Comparison of ENCODE assay signal across 1 cellular context in the genomic region with DNA sequence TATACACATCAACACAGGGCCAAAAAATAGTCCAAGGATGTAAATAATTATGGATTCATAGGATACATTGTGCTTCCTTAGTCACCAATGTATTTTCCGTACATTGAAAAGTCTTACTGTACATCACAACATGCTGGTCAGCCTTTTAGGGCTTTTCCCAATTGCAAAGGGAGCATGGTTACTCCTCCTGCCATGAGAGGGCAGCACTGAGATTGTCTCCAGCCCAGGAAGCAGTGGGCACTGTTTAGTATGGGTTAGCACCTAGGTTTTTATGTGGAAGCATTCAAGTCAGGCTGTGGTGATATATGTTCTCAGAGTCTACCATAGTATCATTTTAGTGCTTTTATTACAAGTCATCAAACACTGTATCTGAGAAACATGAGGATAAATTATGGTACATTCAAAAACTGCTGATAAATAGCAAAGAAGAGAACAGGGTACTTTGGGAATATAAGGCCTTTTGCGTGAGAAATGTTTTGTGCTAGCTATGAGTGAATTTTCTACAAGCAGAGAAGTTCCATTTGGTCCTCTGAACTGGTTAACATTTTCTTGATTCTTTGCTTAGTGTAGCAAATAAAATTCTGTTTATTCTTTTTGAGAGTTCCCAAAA.
TF ChIP-seq lines count a peak whose summit lies in the region.

No MANE protein-coding gene starts in this region.

TF ChIP-seq in GM23338, 12 proteins besides CTCF, POLR2A, EP300 and RAD21 (continued from another document):
- TF ChIP-seq, protein P1, sequence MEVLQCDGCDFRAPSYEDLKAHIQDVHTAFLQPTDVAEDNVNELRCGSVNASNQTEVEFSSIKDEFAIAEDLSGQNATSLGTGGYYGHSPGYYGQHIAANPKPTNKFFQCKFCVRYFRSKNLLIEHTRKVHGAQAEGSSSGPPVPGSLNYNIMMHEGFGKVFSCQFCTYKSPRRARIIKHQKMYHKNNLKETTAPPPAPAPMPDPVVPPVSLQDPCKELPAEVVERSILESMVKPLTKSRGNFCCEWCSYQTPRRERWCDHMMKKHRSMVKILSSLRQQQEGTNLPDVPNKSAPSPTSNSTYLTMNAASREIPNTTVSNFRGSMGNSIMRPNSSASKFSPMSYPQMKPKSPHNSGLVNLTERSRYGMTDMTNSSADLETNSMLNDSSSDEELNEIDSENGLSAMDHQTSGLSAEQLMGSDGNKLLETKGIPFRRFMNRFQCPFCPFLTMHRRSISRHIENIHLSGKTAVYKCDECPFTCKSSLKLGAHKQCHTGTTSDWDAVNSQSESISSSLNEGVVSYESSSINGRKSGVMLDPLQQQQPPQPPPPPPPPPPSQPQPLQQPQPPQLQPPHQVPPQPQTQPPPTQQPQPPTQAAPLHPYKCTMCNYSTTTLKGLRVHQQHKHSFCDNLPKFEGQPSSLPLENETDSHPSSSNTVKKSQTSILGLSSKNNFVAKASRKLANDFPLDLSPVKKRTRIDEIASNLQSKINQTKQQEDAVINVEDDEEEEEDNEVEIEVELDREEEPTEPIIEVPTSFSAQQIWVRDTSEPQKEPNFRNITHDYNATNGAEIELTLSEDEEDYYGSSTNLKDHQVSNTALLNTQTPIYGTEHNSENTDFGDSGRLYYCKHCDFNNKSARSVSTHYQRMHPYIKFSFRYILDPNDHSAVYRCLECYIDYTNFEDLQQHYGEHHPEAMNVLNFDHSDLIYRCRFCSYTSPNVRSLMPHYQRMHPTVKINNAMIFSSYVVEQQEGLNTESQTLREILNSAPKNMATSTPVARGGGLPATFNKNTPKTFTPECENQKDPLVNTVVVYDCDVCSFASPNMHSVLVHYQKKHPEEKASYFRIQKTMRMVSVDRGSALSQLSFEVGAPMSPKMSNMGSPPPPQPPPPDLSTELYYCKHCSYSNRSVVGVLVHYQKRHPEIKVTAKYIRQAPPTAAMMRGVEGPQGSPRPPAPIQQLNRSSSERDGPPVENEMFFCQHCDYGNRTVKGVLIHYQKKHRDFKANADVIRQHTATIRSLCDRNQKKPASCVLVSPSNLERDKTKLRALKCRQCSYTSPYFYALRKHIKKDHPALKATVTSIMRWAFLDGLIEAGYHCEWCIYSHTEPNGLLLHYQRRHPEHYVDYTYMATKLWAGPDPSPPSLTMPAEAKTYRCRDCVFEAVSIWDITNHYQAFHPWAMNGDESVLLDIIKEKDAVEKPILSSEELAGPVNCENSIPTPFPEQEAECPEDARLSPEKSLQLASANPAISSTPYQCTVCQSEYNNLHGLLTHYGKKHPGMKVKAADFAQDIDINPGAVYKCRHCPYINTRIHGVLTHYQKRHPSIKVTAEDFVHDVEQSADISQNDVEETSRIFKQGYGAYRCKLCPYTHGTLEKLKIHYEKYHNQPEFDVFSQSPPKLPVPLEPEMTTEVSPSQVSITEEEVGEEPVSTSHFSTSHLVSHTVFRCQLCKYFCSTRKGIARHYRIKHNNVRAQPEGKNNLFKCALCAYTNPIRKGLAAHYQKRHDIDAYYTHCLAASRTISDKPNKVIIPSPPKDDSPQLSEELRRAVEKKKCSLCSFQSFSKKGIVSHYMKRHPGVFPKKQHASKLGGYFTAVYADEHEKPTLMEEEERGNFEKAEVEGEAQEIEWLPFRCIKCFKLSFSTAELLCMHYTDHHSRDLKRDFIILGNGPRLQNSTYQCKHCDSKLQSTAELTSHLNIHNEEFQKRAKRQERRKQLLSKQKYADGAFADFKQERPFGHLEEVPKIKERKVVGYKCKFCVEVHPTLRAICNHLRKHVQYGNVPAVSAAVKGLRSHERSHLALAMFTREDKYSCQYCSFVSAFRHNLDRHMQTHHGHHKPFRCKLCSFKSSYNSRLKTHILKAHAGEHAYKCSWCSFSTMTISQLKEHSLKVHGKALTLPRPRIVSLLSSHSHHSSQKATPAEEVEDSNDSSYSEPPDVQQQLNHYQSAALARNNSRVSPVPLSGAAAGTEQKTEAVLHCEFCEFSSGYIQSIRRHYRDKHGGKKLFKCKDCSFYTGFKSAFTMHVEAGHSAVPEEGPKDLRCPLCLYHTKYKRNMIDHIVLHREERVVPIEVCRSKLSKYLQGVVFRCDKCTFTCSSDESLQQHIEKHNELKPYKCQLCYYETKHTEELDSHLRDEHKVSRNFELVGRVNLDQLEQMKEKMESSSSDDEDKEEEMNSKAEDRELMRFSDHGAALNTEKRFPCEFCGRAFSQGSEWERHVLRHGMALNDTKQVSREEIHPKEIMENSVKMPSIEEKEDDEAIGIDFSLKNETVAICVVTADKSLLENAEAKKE (CRISPR knock-in tag; IDR thresholded peaks at IDR 0.05): no peak
- TF ChIP-seq EZH2phosphoT487 (IDR thresholded peaks at IDR 0.05; ENCODE audit: unreplicated experiment): no peak
- TF ChIP-seq NANOG (IDR thresholded peaks at IDR 0.05; ENCODE audit: borderline replicate concordance): no peak
- no peak for TF ChIP-seq CREB1 (CRISPR knock-in tag; IDR thresholded peaks at IDR 0.05; ENCODE audit: low read depth)
- no peak for TF ChIP-seq POLR2AphosphoS5 (IDR thresholded peaks at IDR 0.05; ENCODE audit: low read depth)
- TF ChIP-seq ZNF331 (CRISPR knock-in tag; IDR thresholded peaks at IDR 0.05; ENCODE audit: low read depth): no peak
- TF ChIP-seq, protein P2, sequence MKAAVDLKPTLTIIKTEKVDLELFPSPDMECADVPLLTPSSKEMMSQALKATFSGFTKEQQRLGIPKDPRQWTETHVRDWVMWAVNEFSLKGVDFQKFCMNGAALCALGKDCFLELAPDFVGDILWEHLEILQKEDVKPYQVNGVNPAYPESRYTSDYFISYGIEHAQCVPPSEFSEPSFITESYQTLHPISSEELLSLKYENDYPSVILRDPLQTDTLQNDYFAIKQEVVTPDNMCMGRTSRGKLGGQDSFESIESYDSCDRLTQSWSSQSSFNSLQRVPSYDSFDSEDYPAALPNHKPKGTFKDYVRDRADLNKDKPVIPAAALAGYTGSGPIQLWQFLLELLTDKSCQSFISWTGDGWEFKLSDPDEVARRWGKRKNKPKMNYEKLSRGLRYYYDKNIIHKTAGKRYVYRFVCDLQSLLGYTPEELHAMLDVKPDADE (IDR thresholded peaks at IDR 0.05): no peak
- TF ChIP-seq ZNF114 (CRISPR knock-in tag; IDR thresholded peaks at IDR 0.05): no peak
- TF ChIP-seq, protein P3, sequence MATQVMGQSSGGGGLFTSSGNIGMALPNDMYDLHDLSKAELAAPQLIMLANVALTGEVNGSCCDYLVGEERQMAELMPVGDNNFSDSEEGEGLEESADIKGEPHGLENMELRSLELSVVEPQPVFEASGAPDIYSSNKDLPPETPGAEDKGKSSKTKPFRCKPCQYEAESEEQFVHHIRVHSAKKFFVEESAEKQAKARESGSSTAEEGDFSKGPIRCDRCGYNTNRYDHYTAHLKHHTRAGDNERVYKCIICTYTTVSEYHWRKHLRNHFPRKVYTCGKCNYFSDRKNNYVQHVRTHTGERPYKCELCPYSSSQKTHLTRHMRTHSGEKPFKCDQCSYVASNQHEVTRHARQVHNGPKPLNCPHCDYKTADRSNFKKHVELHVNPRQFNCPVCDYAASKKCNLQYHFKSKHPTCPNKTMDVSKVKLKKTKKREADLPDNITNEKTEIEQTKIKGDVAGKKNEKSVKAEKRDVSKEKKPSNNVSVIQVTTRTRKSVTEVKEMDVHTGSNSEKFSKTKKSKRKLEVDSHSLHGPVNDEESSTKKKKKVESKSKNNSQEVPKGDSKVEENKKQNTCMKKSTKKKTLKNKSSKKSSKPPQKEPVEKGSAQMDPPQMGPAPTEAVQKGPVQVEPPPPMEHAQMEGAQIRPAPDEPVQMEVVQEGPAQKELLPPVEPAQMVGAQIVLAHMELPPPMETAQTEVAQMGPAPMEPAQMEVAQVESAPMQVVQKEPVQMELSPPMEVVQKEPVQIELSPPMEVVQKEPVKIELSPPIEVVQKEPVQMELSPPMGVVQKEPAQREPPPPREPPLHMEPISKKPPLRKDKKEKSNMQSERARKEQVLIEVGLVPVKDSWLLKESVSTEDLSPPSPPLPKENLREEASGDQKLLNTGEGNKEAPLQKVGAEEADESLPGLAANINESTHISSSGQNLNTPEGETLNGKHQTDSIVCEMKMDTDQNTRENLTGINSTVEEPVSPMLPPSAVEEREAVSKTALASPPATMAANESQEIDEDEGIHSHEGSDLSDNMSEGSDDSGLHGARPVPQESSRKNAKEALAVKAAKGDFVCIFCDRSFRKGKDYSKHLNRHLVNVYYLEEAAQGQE (IDR thresholded peaks at IDR 0.05; ENCODE audit: unreplicated experiment): no peak
- no peak for TF ChIP-seq EZH2 (IDR thresholded peaks at IDR 0.05; ENCODE audit: low read depth, unreplicated experiment)
- TF ChIP-seq JUNB (IDR thresholded peaks at IDR 0.05; ENCODE audit: unreplicated experiment): no peak
TF ChIP-seq in GM23338: peak in this region for 0.
